ENCODE assay signal across 1 cellular context in the genomic region with DNA sequence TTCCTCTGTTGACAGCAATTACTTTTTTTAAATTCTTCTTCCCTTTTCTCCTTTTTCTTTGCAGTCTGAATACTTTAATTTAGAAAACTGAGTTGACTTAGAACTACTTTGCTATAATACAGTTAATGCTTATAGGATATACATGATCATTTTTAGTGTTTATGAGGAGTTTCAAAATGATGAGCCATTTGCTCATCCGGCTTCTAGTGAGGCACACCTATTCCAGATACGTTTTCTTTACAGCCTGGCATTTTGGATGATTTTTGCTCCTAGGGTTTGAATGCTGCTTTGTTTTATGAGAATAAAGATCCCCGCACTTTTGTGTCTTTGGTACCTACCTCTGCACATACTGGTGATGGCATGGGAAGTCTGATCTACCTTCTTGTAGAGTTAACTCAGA.
TF ChIP-seq lines count a peak whose summit lies in the region.

No MANE protein-coding gene starts in this region.

TF ChIP-seq in HepG2, 621 proteins besides CTCF, POLR2A, EP300 and RAD21:
- TF ChIP-seq NFRKB (IDR thresholded peaks at IDR 0.05): no peak
- TF ChIP-seq ZNF124 (CRISPR knock-in tag; IDR thresholded peaks at IDR 0.05): no peak
- TF ChIP-seq PBX2 (CRISPR knock-in tag; IDR thresholded peaks at IDR 0.05): no peak
- no peak for TF ChIP-seq KLF16 (CRISPR knock-in tag; IDR thresholded peaks at IDR 0.05)
- no peak for TF ChIP-seq AGO1 (IDR thresholded peaks at IDR 0.05; ENCODE audit: low read depth, low read length, poor library complexity, severe bottlenecking)
- no peak for TF ChIP-seq ZNF451 (CRISPR knock-in tag; IDR thresholded peaks at IDR 0.05)
- no peak for TF ChIP-seq NR0B2 (CRISPR knock-in tag; IDR thresholded peaks at IDR 0.05)
- TF ChIP-seq MLXIP (CRISPR knock-in tag; IDR thresholded peaks at IDR 0.05; ENCODE audit: borderline replicate concordance): no peak
- TF ChIP-seq ZFP41 (CRISPR knock-in tag; IDR thresholded peaks at IDR 0.05; ENCODE audit: borderline replicate concordance): no peak
- TF ChIP-seq ZNF33A (CRISPR knock-in tag; IDR thresholded peaks at IDR 0.05; ENCODE audit: borderline replicate concordance): no peak
- no peak for TF ChIP-seq RFXANK (CRISPR knock-in tag; IDR thresholded peaks at IDR 0.05)
